ENCODE assay signal across 1 cellular context in genomic region chr4:19532120-19532848, GRCh38.
TF ChIP-seq lines count a peak whose summit lies in the region.

No MANE protein-coding gene starts in this region.

TF ChIP-seq in SK-N-SH treated with all-trans-retinoic acid at 6 μM for 48 hours, 23 proteins besides CTCF, POLR2A, EP300 and RAD21 (continued from another document):
- TF ChIP-seq TSHZ2 (CRISPR knock-in tag; IDR thresholded peaks at IDR 0.05) (no peak), ZFP3 (CRISPR knock-in tag; IDR thresholded peaks at IDR 0.05) (no peak), CSDC2 (CRISPR knock-in tag; IDR thresholded peaks at IDR 0.05) (no peak), RARB (CRISPR knock-in tag; IDR thresholded peaks at IDR 0.05) (no peak), ESRRG (CRISPR knock-in tag; IDR thresholded peaks at IDR 0.05) (no peak), ZFP30 (CRISPR knock-in tag; IDR thresholded peaks at IDR 0.05) (no peak), ZC3H10 (CRISPR knock-in tag; IDR thresholded peaks at IDR 0.05) (no peak), CSRNP3 (CRISPR knock-in tag; IDR thresholded peaks at IDR 0.05) (no peak)
TF ChIP-seq in SK-N-SH treated with all-trans-retinoic acid at 6 μM for 48 hours: peak in this region for 0.
